In genomic region chr17:38824899-38825761, GRCh38 we compare ENCODE assay signal across 8 cellular contexts. TPM values are rescaled to one million over a fixed set of nuclear protein-coding genes. Genes with fewer than 3 reads are reported as not detected.
DNase-seq lines count a peak whose midpoint lies in the region; ATAC-seq and TF ChIP-seq lines count a peak whose summit lies in the region.

Gene CWC25, minus strand, starts transcription at chr17:38825321. Its CDS starts 138 bp downstream, at chr17:38825183.

- CTCF ChIA-PET in BJ (lab: Yijun Ruan, JAX), result no interaction called here

- H3K4me3 ChIP-seq in BJ (ENCODE audit: low read depth, low read length) (peak within 1 kb of the TSS; percentile 71), liver (ENCODE audit: low read depth in 1 of 3, low read length in 3 of 3) (peak within 1 kb of the TSS; percentile 71 to 98 (median 96))

- H3K4me1 ChIP-seq in liver (ENCODE audit: control insufficient read depth in 4 of 4, insufficient read depth in 4 of 4, low read length in 3 of 4), result peaks cover 3 to 24% (median 18%) of the 10 kb centered on the region in 4 donors

- H3K36me3 ChIP-seq in BJ (ENCODE audit: control insufficient read depth, insufficient read depth, low read length) (peaks cover 8% of the 10 kb centered on the region), liver (ENCODE audit: control insufficient read depth in 4 of 4, insufficient read depth in 3 of 4, low read depth in 1 of 4, low read length in 3 of 4) (peaks cover 1 to 12% (median 10%) of the 10 kb centered on the region in 4 donors)

- POLR2A ChIA-PET in BJ (lab: Charles Lee), result interaction anchor here (0.5 kb wide), 1 partner anchor 238 kb away, joined by 3 read pairs; no protein-coding TSS in a partner anchor

- peak in 1 of 2 donors; percentile 20 for TF ChIP-seq RAD21 in liver (IDR thresholded peaks at IDR 0.05)

- peak; percentile 81 for DNase-seq in BJ (ENCODE audit: low read depth)
- DNase-seq in NCI-H82 (lab: John Stamatoyannopoulos, UW), result peak; percentile 94
- peak; percentile 97 for DNase-seq in activated CD4-positive, alpha-beta T cell treated with anti-CD3 and anti-CD28 coated beads, Interleukin-2, amount 50 U/mL, for 48 hours
- DNase-seq in dermis blood vessel endothelial cell, result peak; percentile 98
- peak; percentile 94 for DNase-seq in stimulated activated CD4-positive, alpha-beta T cell treated with anti-CD3 and anti-CD28 coated beads, Interleukin-4, amount 100 ng/mL, for 1 hour

- H3K27ac ChIP-seq in liver (ENCODE audit: low read depth in 1 of 2, low read length in 2 of 2), result peak within 1 kb of the TSS; percentile 90 to 97

- WGBS in liver, result 1% methylated on average over 55 of the region's 55 CpGs

- no peaks in the 10 kb centered on the region for H3K9me3 ChIP-seq in liver (ENCODE audit: control insufficient read depth in 4 of 4, low read length in 3 of 4)

- ATAC-seq in GM19372 (IDR thresholded peaks at IDR 0.05; ENCODE audit: low read depth, unreplicated experiment) (peak; percentile 86), HG03571 (IDR thresholded peaks at IDR 0.05; ENCODE audit: unreplicated experiment) (peak; percentile 81)

- H3K9ac ChIP-seq in liver (ENCODE audit: low read depth in 1 of 2, low read length in 2 of 2), result peak within 1 kb of the TSS; percentile 42 to 96

- H3K27me3 ChIP-seq in BJ (ENCODE audit: control insufficient read depth, insufficient read depth, low read length), result no peaks in the 10 kb centered on the region
- H3K27me3 ChIP-seq in liver (ENCODE audit: control insufficient read depth in 4 of 4, insufficient read depth in 4 of 4, low read length in 3 of 4), result no peaks in the 10 kb centered on the region

- TF ChIP-seq CTCF in BJ (IDR thresholded peaks at IDR 0.05; ENCODE audit: insufficient read depth, low read depth, low read length) (no peak), liver (IDR thresholded peaks at IDR 0.05; ENCODE audit: low read depth, low read length, missing input control) (no peak)

TF ChIP-seq in liver, 16 proteins besides CTCF, POLR2A, EP300 and RAD21:
- TF ChIP-seq HNF4A (conservative IDR thresholded peaks at IDR 0.05) (peak in 1 of 2 donors; percentile 35), TAF1 (conservative IDR thresholded peaks at IDR 0.05) (no peak), FOXA1 (IDR thresholded peaks at IDR 0.05) (no peak), SP1 (IDR thresholded peaks at IDR 0.05) (peak; percentile 77), GABPA (IDR thresholded peaks at IDR 0.05 in 1 of 2, conservative IDR thresholded peaks at IDR 0.05 in 1 of 2) (peak; percentile 70 to 95), REST (IDR thresholded peaks at IDR 0.05) (peak; percentile 72), HNF4G (IDR thresholded peaks at IDR 0.05) (no peak), NR2F2 (IDR thresholded peaks at IDR 0.05) (peak; percentile 86), ATF3 (IDR thresholded peaks at IDR 0.05) (peak; percentile 77), MAX (IDR thresholded peaks at IDR 0.05) (peak; percentile 43), RXRA (IDR thresholded peaks at IDR 0.05) (peak; percentile 54 to 65), EGR1 (IDR thresholded peaks at IDR 0.05; ENCODE audit: low read depth in 2 of 2) (peak; percentile 48 to 53), JUND (IDR thresholded peaks at IDR 0.05) (peak in 1 of 2 donors; percentile 44), ZBTB33 (IDR thresholded peaks at IDR 0.05) (peak; percentile 93), FOXA2 (IDR thresholded peaks at IDR 0.05) (no peak), YY1 (IDR thresholded peaks at IDR 0.05) (peak; percentile 82)

RNA-seq across cellular contexts. Expression of gene CWC25, which starts in this region (rescaled TPM):
- polyA plus RNA-seq in BJ (2011; rRNA removed), result 14.1 and 14.5 TPM in 2 replicates
- polyA minus RNA-seq in BJ (2011; rRNA and poly(A)+ RNA removed), result 4.6 and 5.5 TPM in 2 replicates
- total RNA-seq in dermis blood vessel endothelial cell, result 11.7 and 13.1 TPM in 2 replicates
- 1 to 10 TPM; 5.7 to 10.0 TPM for total RNA-seq in liver
- polyA plus RNA-seq in liver, result 1 to 10 TPM; 6.2 to 8.6 TPM

Comparison
In these comparisons a context has a peak if more than half of its experiments do, and no peak if none do; other contexts are left out.
1. Peak in every context shown above with its lines: DNase-seq, ATAC-seq, H3K4me3 ChIP-seq and H3K27ac ChIP-seq.